Comparison of ENCODE assay signal across 7 cellular contexts in the genomic region with DNA sequence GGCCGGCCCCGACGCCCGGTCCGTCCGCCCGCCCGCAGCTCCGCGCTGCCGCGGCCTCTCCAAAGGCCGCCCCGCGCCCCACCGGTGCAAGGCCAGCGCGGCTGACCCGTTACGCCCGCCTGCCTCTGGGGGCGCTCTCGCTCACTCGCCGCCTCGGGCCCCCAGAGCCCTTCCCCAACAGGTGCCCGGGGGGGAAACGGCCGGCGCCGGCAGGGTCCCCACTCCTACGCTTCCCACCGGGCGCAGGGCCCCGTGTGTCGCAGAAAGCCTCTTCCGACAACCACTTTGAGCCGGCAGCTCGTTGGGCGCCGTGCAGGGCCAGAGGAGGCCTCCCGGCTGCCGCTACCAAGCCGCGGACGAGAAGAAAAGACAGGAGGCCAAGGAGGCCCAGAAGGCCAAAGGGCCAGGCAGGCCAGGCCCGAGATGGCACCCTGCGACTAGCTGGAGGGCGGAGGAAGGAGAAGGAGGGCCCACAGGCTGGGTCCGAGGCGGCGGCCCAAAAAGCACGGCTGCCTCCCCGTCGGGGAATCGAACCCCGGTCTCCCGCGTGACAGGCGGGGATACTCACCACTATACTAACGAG.
DNase-seq lines count a peak whose midpoint lies in the region; ATAC-seq and TF ChIP-seq lines count a peak whose summit lies in the region.

No MANE protein-coding gene starts in this region.

- ATAC-seq in GM19035 (IDR thresholded peaks at IDR 0.05; ENCODE audit: unreplicated experiment) (peak; percentile 51), left ventricle myocardium superior (peak; percentile 48), gastrocnemius medialis (no peak), GM18909 (IDR thresholded peaks at IDR 0.05; ENCODE audit: poor library complexity, unreplicated experiment) (no peak), GM19328 (IDR thresholded peaks at IDR 0.05; ENCODE audit: unreplicated experiment) (no peak)

- H3K27me3 ChIP-seq in gastrocnemius medialis, result peaks cover 33 to 45% (median 37%) of the 10 kb centered on the region in 3 donors

- H3K9me3 ChIP-seq in gastrocnemius medialis, result no peaks in the 10 kb centered on the region

- intact Hi-C loops in left ventricle myocardium superior (cut with micrococcal nuclease) (no loop called here), gastrocnemius medialis (cut with DNase I; ENCODE audit: low total_unique reads) (no loop called here)

- peak overlapping the region; percentile 54 to 74 (median 58) for H3K4me3 ChIP-seq in gastrocnemius medialis

- H3K27ac ChIP-seq in gastrocnemius medialis, result peak overlapping the region in 2 of 4 donors; percentile 45 to 56

- peak in 3 of 5 experiments; percentile 39 to 51 (median 41) for TF ChIP-seq CTCF in gastrocnemius medialis (IDR thresholded peaks at IDR 0.05 in 4 of 5, conservative IDR thresholded peaks at IDR 0.05 in 1 of 5)

- in situ Hi-C loops in gastrocnemius medialis (cut with MboI; ENCODE audit: low sequenced_read_pairs in 4 of 4), result no loop called here

- H3K36me3 ChIP-seq in gastrocnemius medialis, result no peaks in the 10 kb centered on the region

- TF ChIP-seq POLR2A in gastrocnemius medialis (IDR thresholded peaks at IDR 0.05), result no peak

- no peaks in the 10 kb centered on the region for H3K4me1 ChIP-seq in gastrocnemius medialis

- DNase-seq in NCI-H226 (peak; percentile 77), left ventricle myocardium superior (peak; percentile 75), gastrocnemius medialis (no peak)
- DNase-seq in activated naive CD4-positive, alpha-beta T cell treated with anti-CD3 and anti-CD28 coated beads, Interleukin-2, amount 50 U/mL, for 16 hours, result peak; percentile 67

Comparison
In these comparisons a context has a peak if more than half of its experiments do, and no peak if none do; other contexts are left out.
1. ATAC-seq: peak in GM19035 (single experiment) and left ventricle myocardium superior (single experiment); none in gastrocnemius medialis (0 of 2), GM18909 (single experiment) and GM19328 (single experiment).
2. DNase-seq: peak in NCI-H226 (single experiment), activated naive CD4-positive, alpha-beta T cell treated with anti-CD3 and anti-CD28 coated beads, Interleukin-2, amount 50 U/mL, for 16 hours (single experiment) and left ventricle myocardium superior (single experiment); none in gastrocnemius medialis (0 of 2).